In genomic region chr6:163189609-163190008, GRCh38 we compare ENCODE assay signal across 29 cellular contexts.
"Had no signal": no experiment of that assay in that cellular context is flagged by ENCODE, and none has a peak within 500 bp of the region (broad histone marks: within the 10 kb centered on the region; RNA-seq: fewer than 3 reads in every experiment).

No MANE protein-coding gene starts in this region.

- H3K9me3 ChIP-seq: adrenal gland, lower lobe of right lung, neutrophil, stomach, thoracic aorta, upper lobe of left lung had no signal

- H3K27me3 ChIP-seq: adrenal gland, foreskin keratinocyte, stomach, upper lobe of left lung had no signal

- H3K27ac Mint-ChIP-seq: activated B cell treated with CpG ODN at 0.5 μM for 24 hours; activated CD4-positive, alpha-beta T cell treated with anti-CD3 and anti-CD28 coated beads for 36 hours; activated naive CD8-positive, alpha-beta T cell; activated T-cell treated with anti-CD3 and anti-CD28 coated beads, Interleukin-2, amount 50 U/mL, for 24 hours; activated T-helper 17 cell treated with anti-CD3 and anti-CD28 coated beads, Interleukin-2, amount 50 U/mL, for 72 hours; natural killer cell treated with Interleukin-12 subunit alpha and Interleukin-12 subunit beta and Interleukin-15 and Interleukin-18, amount 100 ng/mL, for 72 hours; stimulated activated effector memory CD8-positive, alpha-beta T cell treated with anti-CD3 and anti-CD28 coated beads, Interleukin-12 subunit alpha, Interleukin-12 subunit beta, amount 100 ng/mL, for 72 hours; T-helper 1 cell treated with Interleukin-12 subunit alpha and Interleukin-12 subunit beta and Interleukin-4 antibody, amounts not matched to agents 30 μg/mL and 1 μg/mL, for 36 hours had no signal

- H3K36me3 ChIP-seq: adrenal gland, lower lobe of right lung, neutrophil, stomach, thoracic aorta, upper lobe of left lung had no signal

- H3K9me3 Mint-ChIP-seq: activated B cell treated with CpG ODN at 0.5 μM for 24 hours; activated T-cell treated with anti-CD3 and anti-CD28 coated beads, Interleukin-2, amount 50 U/mL, for 24 hours; activated T-helper 17 cell treated with anti-CD3 and anti-CD28 coated beads, Interleukin-2, amount 50 U/mL, for 72 hours; natural killer cell treated with Interleukin-12 subunit alpha and Interleukin-12 subunit beta and Interleukin-15 and Interleukin-18, amount 100 ng/mL, for 72 hours; stimulated activated effector memory CD8-positive, alpha-beta T cell treated with anti-CD3 and anti-CD28 coated beads, Interleukin-12 subunit alpha, Interleukin-12 subunit beta, amount 100 ng/mL, for 72 hours; T-helper 1 cell treated with Interleukin-12 subunit alpha and Interleukin-12 subunit beta and Interleukin-4 antibody, amounts not matched to agents 30 μg/mL and 1 μg/mL, for 36 hours had no signal

- H3K79me2 ChIP-seq: parathyroid adenoma had no signal

- H3K27me3 Mint-ChIP-seq: activated naive CD8-positive, alpha-beta T cell had no signal

- H3K4me3 ChIP-seq: adrenal gland, lower lobe of right lung, stomach, thoracic aorta, upper lobe of left lung had no signal

- H3K36me3 Mint-ChIP-seq: activated naive CD8-positive, alpha-beta T cell; natural killer cell treated with Interleukin-12 subunit alpha and Interleukin-12 subunit beta and Interleukin-15 and Interleukin-18, amount 100 ng/mL, for 72 hours; stimulated activated effector memory CD8-positive, alpha-beta T cell treated with anti-CD3 and anti-CD28 coated beads, Interleukin-12 subunit alpha, Interleukin-12 subunit beta, amount 100 ng/mL, for 72 hours had no signal

- H3K4me1 Mint-ChIP-seq: activated B cell treated with CpG ODN at 0.5 μM for 24 hours; activated CD4-positive, alpha-beta T cell treated with anti-CD3 and anti-CD28 coated beads for 36 hours; activated T-helper 17 cell treated with anti-CD3 and anti-CD28 coated beads, Interleukin-2, amount 50 U/mL, for 72 hours; stimulated activated effector memory CD8-positive, alpha-beta T cell treated with anti-CD3 and anti-CD28 coated beads, Interleukin-12 subunit alpha, Interleukin-12 subunit beta, amount 100 ng/mL, for 72 hours had no signal

- H2AFZ ChIP-seq: parathyroid adenoma had no signal

- DNase-seq: activated B cell treated with CpG ODN at 0.5 μM for 24 hours; activated CD4-positive, alpha-beta T cell treated with anti-CD3 and anti-CD28 coated beads for 36 hours; activated CD4-positive, alpha-beta T cell treated with anti-CD3 and anti-CD28 coated beads, Interleukin-2, amount 50 U/mL, for 4 hours; activated CD8-positive, alpha-beta memory T cell treated with anti-CD3 and anti-CD28 coated beads for 24 hours; activated CD8-positive, alpha-beta memory T cell treated with anti-CD3 and anti-CD28 coated beads, Interleukin-2, amount 50 U/mL, for 4 hours; activated naive CD4-positive, alpha-beta T cell; activated T-cell treated with anti-CD3 and anti-CD28 coated beads, Interleukin-2, amount 50 U/mL, for 24 hours; adrenal gland; cerebellar nuclear complex; cortex of kidney; effector CD4-positive, alpha-beta T cell; erythroblast; foreskin keratinocyte; glutamatergic neuron; lower lobe of right lung; small intestine; stimulated activated CD4-positive, alpha-beta T cell treated with anti-CD3 and anti-CD28 coated beads, Interleukin-2, amount 100 ng/mL, for 24 hours; stomach; T1000; upper lobe of left lung had no signal

- H3K27ac ChIP-seq: adrenal gland, foreskin keratinocyte, lower lobe of right lung, neutrophil, parathyroid adenoma, stomach, thoracic aorta, upper lobe of left lung had no signal

- H3K9ac ChIP-seq: parathyroid adenoma had no signal

- H3K4me1 ChIP-seq: adrenal gland, foreskin keratinocyte, lower lobe of right lung, parathyroid adenoma, stomach, upper lobe of left lung had no signal

- ATAC-seq: activated CD4-positive, alpha-beta T cell treated with anti-CD3 and anti-CD28 coated beads for 36 hours; activated T-helper 17 cell treated with anti-CD3 and anti-CD28 coated beads, Interleukin-2, amount 50 U/mL, for 72 hours; foreskin keratinocyte; lower lobe of right lung; natural killer cell treated with Interleukin-12 subunit alpha and Interleukin-12 subunit beta and Interleukin-15 and Interleukin-18, amount 100 ng/mL, for 72 hours; sciatic nerve; stimulated activated effector memory CD8-positive, alpha-beta T cell treated with anti-CD3 and anti-CD28 coated beads, Interleukin-12 subunit alpha, Interleukin-12 subunit beta, amount 100 ng/mL, for 72 hours had no signal

- H3K4me3 Mint-ChIP-seq: activated B cell treated with CpG ODN at 0.5 μM for 24 hours; activated CD4-positive, alpha-beta T cell treated with anti-CD3 and anti-CD28 coated beads for 36 hours; activated naive CD8-positive, alpha-beta T cell; activated T-cell treated with anti-CD3 and anti-CD28 coated beads, Interleukin-2, amount 50 U/mL, for 24 hours; activated T-helper 17 cell treated with anti-CD3 and anti-CD28 coated beads, Interleukin-2, amount 50 U/mL, for 72 hours; natural killer cell treated with Interleukin-12 subunit alpha and Interleukin-12 subunit beta and Interleukin-15 and Interleukin-18, amount 100 ng/mL, for 72 hours; stimulated activated effector memory CD8-positive, alpha-beta T cell treated with anti-CD3 and anti-CD28 coated beads, Interleukin-12 subunit alpha, Interleukin-12 subunit beta, amount 100 ng/mL, for 72 hours; T-helper 1 cell treated with Interleukin-12 subunit alpha and Interleukin-12 subunit beta and Interleukin-4 antibody, amounts not matched to agents 30 μg/mL and 1 μg/mL, for 36 hours had no signal
